ENCODE assay signal across 3 cellular contexts in genomic region chr6:32657819-32658218, GRCh38. TPM values are rescaled to one million over a fixed set of nuclear protein-coding genes. Genes with fewer than 3 reads are reported as not detected.
"Had no signal": no experiment of that assay in that cellular context is flagged by ENCODE, and none has a peak within 500 bp of the region (broad histone marks: within the 10 kb centered on the region; RNA-seq: fewer than 3 reads in every experiment).

No MANE protein-coding gene starts in this region.

RNA-seq across cellular contexts. Expression of gene HLA-DQB1, which starts 8.6 kb away (rescaled TPM):
- total RNA-seq: bronchial epithelial cell, M059J had no signal

RNA-seq across cellular contexts. Expression of gene HLA-DQA1, which starts 20.6 kb away (rescaled TPM):
- total RNA-seq: bronchial epithelial cell, M059J, PC-9 had no signal
